ENCODE assay signal across 27 cellular contexts in genomic region chr12:7151532-7151931, GRCh38. TPM values are rescaled to one million over a fixed set of nuclear protein-coding genes. Genes with fewer than 3 reads are reported as not detected.
"Had no signal": no experiment of that assay in that cellular context is flagged by ENCODE, and none has a peak within 500 bp of the region (broad histone marks: within the 10 kb centered on the region; RNA-seq: fewer than 3 reads in every experiment).

No MANE protein-coding gene starts in this region.

- H3K4me3 ChIP-seq: ascending aorta had no signal

- H3K4me1 ChIP-seq: ascending aorta had no signal

- DNase-seq: activated B cell treated with CpG ODN at 0.5 μM for 24 hours; activated CD4-positive, alpha-beta T cell treated with anti-CD3 and anti-CD28 coated beads for 1 hour; activated CD4-positive, alpha-beta T cell treated with anti-CD3 and anti-CD28 coated beads, Interleukin-2, amount 10 ng/mL, durations not matched to agents 24 days and 14 days; activated CD4-positive, alpha-beta T cell treated with anti-CD3 and anti-CD28 coated beads, Interleukin-2, amount 50 U/mL, for 48 hours; activated CD8-positive, alpha-beta memory T cell treated with anti-CD3 and anti-CD28 coated beads for 24 hours; activated gamma-delta T cell; activated T-cell treated with anti-CD3 and anti-CD28 coated beads, Interleukin-2, amount 50 U/mL, for 4 hours; amniotic stem cell; NCI-H1105; NCI-H1436; NCI-H1694 treated with DMSO at 0.1 percent for 48 hours; NCI-H2029 treated with DMSO at 0.1 percent for 48 hours; NCI-H345; NCI-H510A; NCI-H526 treated with DMSO at 0.1 percent for 48 hours; NCI-H82; SIG-M5; T-cell; T-helper 2 cell; T1000 had no signal

- H3K4me1 Mint-ChIP-seq: activated B cell treated with CpG ODN at 0.5 μM for 24 hours; activated CD4-positive, alpha-beta T cell treated with anti-CD3 and anti-CD28 coated beads, Interleukin-2, amount 10 ng/mL, durations not matched to agents 24 days and 14 days; activated naive CD4-positive, alpha-beta T cell treated with anti-CD3 and anti-CD28 coated beads, Interleukin-2, amount 50 U/mL, for 24 hours; brain; central memory CD8-positive, alpha-beta T cell; T-cell had no signal

- ATAC-seq: activated T-cell treated with anti-CD3 and anti-CD28 coated beads, Interleukin-2, amount 50 U/mL, for 4 hours; T-cell had no signal

- H3K4me3 Mint-ChIP-seq: activated B cell treated with CpG ODN at 0.5 μM for 24 hours; activated CD4-positive, alpha-beta T cell treated with anti-CD3 and anti-CD28 coated beads, Interleukin-2, amount 10 ng/mL, durations not matched to agents 24 days and 14 days; activated naive CD4-positive, alpha-beta T cell treated with anti-CD3 and anti-CD28 coated beads, Interleukin-2, amount 50 U/mL, for 24 hours; activated T-cell treated with anti-CD3 and anti-CD28 coated beads, Interleukin-2, amount 50 U/mL, for 4 hours; brain; central memory CD8-positive, alpha-beta T cell; T-cell had no signal

- H3K27me3 Mint-ChIP-seq: activated B cell treated with CpG ODN at 0.5 μM for 24 hours; activated CD4-positive, alpha-beta T cell treated with anti-CD3 and anti-CD28 coated beads, Interleukin-2, amount 10 ng/mL, durations not matched to agents 24 days and 14 days; activated naive CD4-positive, alpha-beta T cell treated with anti-CD3 and anti-CD28 coated beads, Interleukin-2, amount 50 U/mL, for 24 hours; brain; central memory CD8-positive, alpha-beta T cell; T-cell had no signal

- H3K9me3 Mint-ChIP-seq: activated B cell treated with CpG ODN at 0.5 μM for 24 hours; activated CD4-positive, alpha-beta T cell treated with anti-CD3 and anti-CD28 coated beads, Interleukin-2, amount 10 ng/mL, durations not matched to agents 24 days and 14 days; activated naive CD4-positive, alpha-beta T cell treated with anti-CD3 and anti-CD28 coated beads, Interleukin-2, amount 50 U/mL, for 24 hours; activated T-cell treated with anti-CD3 and anti-CD28 coated beads, Interleukin-2, amount 50 U/mL, for 4 hours; brain; central memory CD8-positive, alpha-beta T cell; T-cell had no signal

- H3K27ac ChIP-seq: ascending aorta, KMS-11 had no signal

- H3K27me3 ChIP-seq: ascending aorta had no signal

- H3K9me3 ChIP-seq: ascending aorta had no signal

- H3K27ac Mint-ChIP-seq: activated B cell treated with CpG ODN at 0.5 μM for 24 hours; activated CD4-positive, alpha-beta T cell treated with anti-CD3 and anti-CD28 coated beads, Interleukin-2, amount 10 ng/mL, durations not matched to agents 24 days and 14 days; activated naive CD4-positive, alpha-beta T cell treated with anti-CD3 and anti-CD28 coated beads, Interleukin-2, amount 50 U/mL, for 24 hours; brain; T-cell had no signal

RNA-seq across cellular contexts. Expression of gene RBP5, which starts 22.8 kb away (rescaled TPM):
- total RNA-seq: activated B cell treated with CpG ODN at 0.5 μM for 24 hours; activated CD4-positive, alpha-beta T cell treated with anti-CD3 and anti-CD28 coated beads, Interleukin-2, amount 10 ng/mL, durations not matched to agents 24 days and 14 days; activated T-cell treated with anti-CD3 and anti-CD28 coated beads, Interleukin-2, amount 50 U/mL, for 4 hours; MCF 10A; RPMI7951 had no signal
